Comparison of ENCODE assay signal across 18 cellular contexts in genomic region chr9:109074236-109074889, GRCh38.
"Had no signal": no experiment of that assay in that cellular context is flagged by ENCODE, and none has a peak within 500 bp of the region (broad histone marks: within the 10 kb centered on the region; RNA-seq: fewer than 3 reads in every experiment).

No MANE protein-coding gene starts in this region.

- DNase-seq: activated CD4-positive, alpha-beta T cell treated with anti-CD3 and anti-CD28 coated beads, Interleukin-2, amount 50 U/mL, for 4 hours; activated effector memory CD4-positive, alpha-beta T cell treated with anti-CD3 and anti-CD28 coated beads, Interleukin-2, amount 50 U/mL, for 16 hours; activated T-cell treated with anti-CD3 and anti-CD28 coated beads, Interleukin-2, amount 50 U/mL, for 1 hour; anterior cingulate cortex; caudate nucleus; foreskin melanocyte; glutamatergic neuron; hippocampal formation; left cardiac atrium; mesenchymal stem cell; naive thymus-derived CD4-positive, alpha-beta T cell; stimulated activated CD4-positive, alpha-beta T cell treated with anti-CD3 and anti-CD28 coated beads, Interleukin-2, amount 100 ng/mL, for 24 hours; stomach; upper lobe of left lung had no signal

- FAIRE-seq: islet of Langerhans had no signal

- H3K4me1 ChIP-seq: prostate gland, right atrium auricular region, upper lobe of left lung had no signal

- H3K27ac Mint-ChIP-seq: brain had no signal

- H3K27me3 Mint-ChIP-seq: brain; naive thymus-derived CD4-positive, alpha-beta T cell had no signal

- H3K4me1 Mint-ChIP-seq: brain had no signal

- H3K9me3 ChIP-seq: prostate gland, right atrium auricular region, stomach, upper lobe of left lung had no signal

- H3K27me3 ChIP-seq: right atrium auricular region, stomach, upper lobe of left lung had no signal

- H3K4me3 ChIP-seq: prostate gland, right atrium auricular region, stomach, upper lobe of left lung had no signal

- ATAC-seq: left cardiac atrium; naive thymus-derived CD4-positive, alpha-beta T cell had no signal

- H3K9me3 Mint-ChIP-seq: brain; naive thymus-derived CD4-positive, alpha-beta T cell had no signal

- H3K36me3 ChIP-seq: prostate gland had no signal

- H3K4me3 Mint-ChIP-seq: brain; naive thymus-derived CD4-positive, alpha-beta T cell had no signal
